In the genomic region with DNA sequence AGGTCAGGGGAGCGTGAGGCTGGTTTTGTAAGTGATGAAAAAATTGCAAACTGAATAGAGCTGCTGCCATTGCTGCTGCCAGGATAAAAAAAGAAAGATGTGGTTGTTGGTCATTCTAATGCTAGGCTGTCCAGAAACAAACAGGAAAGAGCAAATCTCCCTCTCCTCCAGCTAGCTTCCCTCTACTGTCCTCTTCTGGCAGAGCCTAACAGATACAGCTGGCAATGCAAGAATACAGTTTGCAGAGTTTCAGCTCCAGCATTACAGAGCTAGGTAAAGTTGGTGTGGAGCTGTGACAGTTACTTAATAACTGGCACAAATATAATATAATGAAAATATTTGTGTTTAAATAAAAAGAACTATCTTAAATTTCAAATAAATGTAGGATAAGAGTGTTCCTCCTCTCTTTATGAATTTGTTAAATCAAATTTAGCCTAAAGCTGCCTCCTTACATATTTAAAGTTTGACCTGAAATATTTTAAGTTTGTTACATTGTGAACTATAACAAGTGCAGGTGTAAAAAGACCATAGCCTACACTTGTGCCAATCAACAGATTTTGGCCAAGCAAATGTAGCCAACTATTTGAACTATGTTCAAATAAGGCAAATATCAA, we compare ENCODE assay signal across 9 cellular contexts.
DNase-seq lines count a peak whose midpoint lies in the region; ATAC-seq and TF ChIP-seq lines count a peak whose summit lies in the region.
"Had no signal": no experiment of that assay in that cellular context is flagged by ENCODE, and none has a peak within 500 bp of the region (broad histone marks: within the 10 kb centered on the region; RNA-seq: fewer than 3 reads in every experiment).

No MANE protein-coding gene starts in this region.

- in situ Hi-C loops in transverse colon (cut with MboI; ENCODE audit: low pct_ligation_motif_present in 1 of 4, low pct_unique_long_range_greater_than_20kb in 1 of 4, low sequenced_read_pairs in 3 of 4): loop anchor here in 1 of 4 donors (25.0 kb wide), 1 partner anchor 283 kb away; no protein-coding TSS in a partner anchor

- no peaks in the 10 kb centered on the region for H3K9me3 ChIP-seq in transverse colon
- H3K9me3 ChIP-seq: BLaER1 had no signal

- H3K4me1 ChIP-seq in transverse colon: no peaks in the 10 kb centered on the region
- H3K4me1 ChIP-seq: BLaER1 had no signal

- DNase-seq in LNCaP clone FGC (ENCODE audit: low read depth) (peak; percentile 23), fibroblast of villous mesenchyme (ENCODE audit: low read depth) (no peak), transverse colon (no peak), NCI-H748 treated with DMSO at 0.1 percent for 48 hours (lab: John Stamatoyannopoulos, UW) (no peak), activated gamma-delta T cell treated with Interleukin-2 at 50 U/mL for 16 hours (no peak)
- no peak for DNase-seq in stimulated activated CD4-positive, alpha-beta T cell treated with anti-CD3 and anti-CD28 coated beads, Interleukin-12 subunit alpha, Interleukin-12 subunit beta, amount 100 ng/mL, for 4 hours

- intact Hi-C loops in transverse colon (cut with DNase I; ENCODE audit: low total_unique reads): no loop called here

- TF ChIP-seq EP300 in transverse colon (IDR thresholded peaks at IDR 0.05; ENCODE audit: low read depth): no peak

- H3K36me3 ChIP-seq in transverse colon: no peaks in the 10 kb centered on the region
- H3K36me3 ChIP-seq: BLaER1 had no signal

- TF ChIP-seq CTCF in 22Rv1 (IDR thresholded peaks at IDR 0.05) (peak; percentile 96), LNCaP clone FGC (IDR thresholded peaks at IDR 0.05; ENCODE audit: control insufficient read depth, extremely low read depth, insufficient read depth) (peak; percentile 94), fibroblast of villous mesenchyme (IDR thresholded peaks at IDR 0.05; ENCODE audit: insufficient read depth, low read depth, low read length) (peak; percentile 19), transverse colon (IDR thresholded peaks at IDR 0.05) (peak; percentile 8 to 33 (median 24))

- no peaks in the 10 kb centered on the region for H3K27me3 ChIP-seq in transverse colon
- H3K27me3 ChIP-seq: BLaER1 had no signal

- H3K4me3 ChIP-seq in LNCaP clone FGC (ENCODE audit: low read depth, low read length) (no peak overlapping the region), fibroblast of villous mesenchyme (ENCODE audit: low read depth, low read length) (no peak overlapping the region), transverse colon (no peak overlapping the region)
- H3K4me3 ChIP-seq: BLaER1 had no signal

- peak; percentile 87 for ATAC-seq in GM19463 (IDR thresholded peaks at IDR 0.05; ENCODE audit: unreplicated experiment)

- no peak for TF ChIP-seq POLR2A in transverse colon (IDR thresholded peaks at IDR 0.05)

- 62% methylated on average over 1 of the region's 1 CpG; no CpG with 5 or more reads in 1 of the 2 donors for WGBS in transverse colon (ENCODE audit: low coverage in 1 of 2), 2 donors

- H3K27ac ChIP-seq in 22Rv1: no peak overlapping the region
- no peak overlapping the region for H3K27ac ChIP-seq in transverse colon
- H3K27ac ChIP-seq: BLaER1 had no signal

Comparison
In these comparisons a context has a peak if more than half of its experiments do, and no peak if none do; other contexts are left out.
1. CTCF ChIP-seq: peak in every context shown above with its lines; median percentile 96 in 22Rv1; 94 in LNCaP clone FGC; 24 in transverse colon; 19 in fibroblast of villous mesenchyme.